8 cellular contexts compared by ENCODE assay signal in the genomic region with DNA sequence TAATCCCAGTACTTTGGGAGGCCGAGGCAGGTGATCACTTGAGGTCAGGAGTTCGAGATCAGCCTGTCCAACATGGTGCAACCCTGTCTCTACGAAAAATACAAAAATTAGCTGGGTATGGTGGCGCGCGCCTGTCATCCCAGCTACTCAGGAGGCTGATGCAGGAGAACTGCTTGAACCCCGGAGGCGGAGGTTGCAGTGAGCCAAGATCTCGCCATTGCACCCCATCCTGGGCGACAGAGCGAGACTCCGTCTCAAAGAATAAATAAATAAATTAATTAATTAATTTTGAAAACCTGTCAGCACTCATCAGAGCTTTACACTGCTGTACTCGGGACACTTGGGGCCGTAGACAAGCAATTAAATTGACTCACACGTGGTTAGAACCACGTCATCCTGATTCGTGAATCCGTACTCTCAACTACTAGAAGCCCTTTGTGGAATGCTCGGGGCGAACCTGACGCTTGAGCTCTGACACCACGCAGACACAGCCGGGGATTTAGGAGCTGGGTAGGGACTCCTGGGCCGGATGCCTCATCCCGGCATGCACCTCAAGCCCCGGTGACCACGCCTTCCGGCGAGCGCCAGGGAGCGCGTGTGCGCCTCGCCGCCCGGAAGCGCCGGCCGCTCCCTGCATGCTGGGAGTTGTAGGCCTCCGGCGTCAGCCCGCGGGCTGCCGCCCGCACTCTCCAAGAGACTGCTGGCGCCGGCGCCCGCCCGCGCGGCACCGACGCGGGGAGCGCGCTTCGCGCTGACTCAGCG. TPM values are rescaled to one million over a fixed set of nuclear protein-coding genes. Genes with fewer than 3 reads are reported as not detected.
A peak's percentile ranks its signal among the peaks of the same experiment; 100 is the strongest.
DNase-seq lines count a peak whose midpoint lies in the region; ATAC-seq and TF ChIP-seq lines count a peak whose summit lies in the region.

A gene with protein sequence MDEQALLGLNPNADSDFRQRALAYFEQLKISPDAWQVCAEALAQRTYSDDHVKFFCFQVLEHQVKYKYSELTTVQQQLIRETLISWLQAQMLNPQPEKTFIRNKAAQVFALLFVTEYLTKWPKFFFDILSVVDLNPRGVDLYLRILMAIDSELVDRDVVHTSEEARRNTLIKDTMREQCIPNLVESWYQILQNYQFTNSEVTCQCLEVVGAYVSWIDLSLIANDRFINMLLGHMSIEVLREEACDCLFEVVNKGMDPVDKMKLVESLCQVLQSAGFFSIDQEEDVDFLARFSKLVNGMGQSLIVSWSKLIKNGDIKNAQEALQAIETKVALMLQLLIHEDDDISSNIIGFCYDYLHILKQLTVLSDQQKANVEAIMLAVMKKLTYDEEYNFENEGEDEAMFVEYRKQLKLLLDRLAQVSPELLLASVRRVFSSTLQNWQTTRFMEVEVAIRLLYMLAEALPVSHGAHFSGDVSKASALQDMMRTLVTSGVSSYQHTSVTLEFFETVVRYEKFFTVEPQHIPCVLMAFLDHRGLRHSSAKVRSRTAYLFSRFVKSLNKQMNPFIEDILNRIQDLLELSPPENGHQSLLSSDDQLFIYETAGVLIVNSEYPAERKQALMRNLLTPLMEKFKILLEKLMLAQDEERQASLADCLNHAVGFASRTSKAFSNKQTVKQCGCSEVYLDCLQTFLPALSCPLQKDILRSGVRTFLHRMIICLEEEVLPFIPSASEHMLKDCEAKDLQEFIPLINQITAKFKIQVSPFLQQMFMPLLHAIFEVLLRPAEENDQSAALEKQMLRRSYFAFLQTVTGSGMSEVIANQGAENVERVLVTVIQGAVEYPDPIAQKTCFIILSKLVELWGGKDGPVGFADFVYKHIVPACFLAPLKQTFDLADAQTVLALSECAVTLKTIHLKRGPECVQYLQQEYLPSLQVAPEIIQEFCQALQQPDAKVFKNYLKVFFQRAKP (plus strand): TSS at position 685 of the 762 bp plus-strand sequence. CDS start 5,644 bp downstream, outside the sequence.

- peak within 1 kb of the TSS; percentile 90 to 98 (median 96) for H3K27ac Mint-ChIP-seq in CD14-positive monocyte
- peak within 1 kb of the TSS; percentile 95 for H3K27ac Mint-ChIP-seq in dendritic cell treated with granulocyte-macrophage colony-stimulating factor and Interleukin-4, amounts not matched to agents 40 ng/mL and 50 ng/mL, for 4 days

- intact Hi-C loops in CD14-positive monocyte (cut with micrococcal nuclease): loop anchor here (5.0 to 10.0 kb wide), 5 partner anchors 48 to 559 kb away; a partner anchor contains a TSS
- intact Hi-C loops in dendritic cell treated with granulocyte-macrophage colony-stimulating factor and Interleukin-4, amounts not matched to agents 40 ng/mL and 50 ng/mL, for 4 days (cut with micrococcal nuclease): no loop called here
- intact Hi-C loops in left lung (cut with DNase I): no loop called here

- peaks cover 2 to 9% (median 6%) of the 10 kb centered on the region in 3 donors for H3K27me3 Mint-ChIP-seq in CD14-positive monocyte (ENCODE audit: low read depth in 3 of 3)
- no peaks in the 10 kb centered on the region for H3K27me3 Mint-ChIP-seq in dendritic cell treated with granulocyte-macrophage colony-stimulating factor and Interleukin-4, amounts not matched to agents 40 ng/mL and 50 ng/mL, for 4 days

- no peaks in the 10 kb centered on the region for H3K36me3 Mint-ChIP-seq in CD14-positive monocyte
- H3K36me3 Mint-ChIP-seq in dendritic cell treated with granulocyte-macrophage colony-stimulating factor and Interleukin-4, amounts not matched to agents 40 ng/mL and 50 ng/mL, for 4 days (ENCODE audit: low read depth): peaks cover 8% of the 10 kb centered on the region

- peaks cover 15% of the 10 kb centered on the region for H3K4me1 Mint-ChIP-seq in CD14-positive monocyte
- H3K4me1 Mint-ChIP-seq in dendritic cell treated with granulocyte-macrophage colony-stimulating factor and Interleukin-4, amounts not matched to agents 40 ng/mL and 50 ng/mL, for 4 days (ENCODE audit: low read depth): peaks cover 19% of the 10 kb centered on the region

- H3K27ac ChIP-seq in left lung: peak within 1 kb of the TSS; percentile 96 to 99

- H3K9me3 ChIP-seq in left lung: no peaks in the 10 kb centered on the region

- H3K4me3 ChIP-seq in left lung: peak within 1 kb of the TSS; percentile 76 to 86

- no peaks in the 10 kb centered on the region for H3K27me3 ChIP-seq in left lung

- H3K4me1 ChIP-seq in left lung: peaks cover 0 to 22% of the 10 kb centered on the region in 2 donors

- ATAC-seq in GM19395 (IDR thresholded peaks at IDR 0.05; ENCODE audit: unreplicated experiment) (peak; percentile 94), HG03558 (IDR thresholded peaks at IDR 0.05; ENCODE audit: extremely low read depth, unreplicated experiment) (peak; percentile 99), left lung (peak; percentile 95)

- no peaks in the 10 kb centered on the region for H3K36me3 ChIP-seq in left lung

- DNase-seq in CD14-positive monocyte (ENCODE audit: low spot score): peak; percentile 89
- DNase-seq in NCI-H748 (lab: John Stamatoyannopoulos, UW; ENCODE audit: unreplicated experiment): peak; percentile 98
- DNase-seq in activated CD4-positive, alpha-beta T cell treated with anti-CD3 and anti-CD28 coated beads, Interleukin-2, amount 50 U/mL, for 1 hour: peak; percentile 89
- DNase-seq in left lung: peak; percentile 96 to 99
- DNase-seq in stimulated activated CD4-positive, alpha-beta T cell treated with anti-CD3 and anti-CD28 coated beads, Interleukin-4, amount 100 ng/mL, for 1 hour: peak; percentile 93

- peaks cover 0 to 3% (median 0%) of the 10 kb centered on the region in 7 donors for H3K9me3 Mint-ChIP-seq in CD14-positive monocyte
- H3K9me3 Mint-ChIP-seq in dendritic cell treated with granulocyte-macrophage colony-stimulating factor and Interleukin-4, amounts not matched to agents 40 ng/mL and 50 ng/mL, for 4 days: no peaks in the 10 kb centered on the region

- H3K4me3 Mint-ChIP-seq in CD14-positive monocyte: peak within 1 kb of the TSS; percentile 95 to 97
- H3K4me3 Mint-ChIP-seq in dendritic cell treated with granulocyte-macrophage colony-stimulating factor and Interleukin-4, amounts not matched to agents 40 ng/mL and 50 ng/mL, for 4 days: peak within 1 kb of the TSS; percentile 93

- TF ChIP-seq CTCF in CD14-positive monocyte (IDR thresholded peaks at IDR 0.05) (no peak), left lung (IDR thresholded peaks at IDR 0.05) (no peak)

RNA-seq across cellular contexts. Expression of the gene that starts here (rescaled TPM):
- 10 to 100 TPM; 19.3 to 19.9 TPM for polyA plus RNA-seq in CD14-positive monocyte
- total RNA-seq in left lung: 10 to 100 TPM; 56.9 to 98.2 TPM

Comparison
In these comparisons a context has a peak if more than half of its experiments do, and no peak if none do; other contexts are left out.
1. Peak in every context shown above with its lines: DNase-seq, ATAC-seq, H3K4me3 ChIP-seq and H3K27ac ChIP-seq.
2. intact Hi-C loops: an anchor here in CD14-positive monocyte (5.0 to 10.0 kb wide); none called in dendritic cell treated with granulocyte-macrophage colony-stimulating factor and Interleukin-4, amounts not matched to agents 40 ng/mL and 50 ng/mL, for 4 days and left lung.